Comparison of ENCODE assay signal across 1 cellular context in the genomic region with DNA sequence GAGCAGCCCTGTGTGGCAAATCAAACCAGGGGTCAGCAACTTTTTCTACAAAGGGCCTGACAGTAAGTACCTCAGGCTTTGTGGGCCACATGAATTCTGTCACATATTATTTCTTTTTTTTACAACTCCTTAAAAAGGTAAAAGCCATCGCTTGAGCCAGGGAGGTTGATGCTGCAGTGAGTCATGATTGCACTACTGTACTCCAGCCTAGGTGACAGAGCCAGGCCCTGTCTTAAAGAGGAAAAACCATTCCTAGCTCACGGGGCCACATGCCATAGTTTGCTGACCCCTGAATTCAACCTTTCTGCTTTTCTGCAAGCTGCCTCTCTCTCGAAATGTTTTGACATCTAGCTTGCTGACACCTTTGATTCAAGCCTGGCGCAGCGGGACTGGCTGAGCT.
TF ChIP-seq lines count a peak whose summit lies in the region.

No MANE protein-coding gene starts in this region.

TF ChIP-seq in GM23338, 12 proteins besides CTCF, POLR2A, EP300 and RAD21 (continued from another document):
- TF ChIP-seq EZH2phosphoT487 (IDR thresholded peaks at IDR 0.05; ENCODE audit: unreplicated experiment) (no peak), ZNF114 (CRISPR knock-in tag; IDR thresholded peaks at IDR 0.05) (no peak)
